ENCODE assay signal across 7 cellular contexts in genomic region chr14:32802295-32802694, GRCh38.
"Had no signal": no experiment of that assay in that cellular context is flagged by ENCODE, and none has a peak within 500 bp of the region (broad histone marks: within the 10 kb centered on the region; RNA-seq: fewer than 3 reads in every experiment).

No MANE protein-coding gene starts in this region.

- H3K9ac ChIP-seq: KMS-11 had no signal

- FAIRE-seq: HTR-8/SVneo, K562 had no signal

- H3K4me2 ChIP-seq: KMS-11 had no signal

- H3K4me3 ChIP-seq: K562 had no signal

- ATAC-seq: K562 had no signal

- H3K27ac ChIP-seq: HL-60, KMS-11 had no signal

- DNase-seq: IMR-90, KBM-7, KG1 had no signal
